ENCODE assay signal across 11 cellular contexts in the genomic region with DNA sequence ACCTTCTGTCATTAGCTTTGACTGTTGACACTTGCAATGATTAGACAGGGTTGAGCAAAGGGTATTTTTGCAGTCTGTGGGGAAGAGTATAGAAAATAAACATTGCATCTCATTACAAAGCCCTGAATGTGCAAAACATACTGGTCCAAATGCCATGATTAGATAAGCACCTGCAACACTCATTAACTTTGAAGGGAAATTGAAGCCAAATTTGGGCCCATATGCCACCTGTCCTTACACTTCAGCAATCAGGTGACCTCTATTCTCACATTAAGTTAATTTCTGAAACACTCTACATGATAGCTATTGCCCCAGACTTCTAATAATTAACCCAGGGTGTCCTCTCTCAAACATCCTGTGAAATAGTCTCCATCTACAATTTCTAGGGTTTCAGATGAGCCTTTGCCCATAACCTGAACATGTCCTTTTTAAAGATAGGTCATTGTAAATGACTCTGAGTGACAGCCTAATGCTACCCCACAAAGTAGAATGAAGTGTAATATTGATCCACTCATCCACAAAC.
DNase-seq lines count a peak whose midpoint lies in the region; ATAC-seq and TF ChIP-seq lines count a peak whose summit lies in the region.
"Had no signal": no experiment of that assay in that cellular context is flagged by ENCODE, and none has a peak within 500 bp of the region (broad histone marks: within the 10 kb centered on the region; RNA-seq: fewer than 3 reads in every experiment).

No MANE protein-coding gene starts in this region.

- intact Hi-C loops in mucosa of descending colon (cut with DNase I, micrococcal nuclease) = no loop called here

- TF ChIP-seq CTCF in mucosa of descending colon (IDR thresholded peaks at IDR 0.05) = no peak
- TF ChIP-seq CTCF in smooth muscle cell (IDR thresholded peaks at IDR 0.05; ENCODE audit: borderline replicate concordance, insufficient read depth, poor library complexity, severe bottlenecking) = no peak

- DNase-seq in mucosa of descending colon = no peak
- DNase-seq in smooth muscle cell (lab: John Stamatoyannopoulos, UW; ENCODE audit: unreplicated experiment) = no peak
- DNase-seq in AG08395 (ENCODE audit: low spot score) = no peak
- no peak for DNase-seq in AG20443 (ENCODE audit: low spot score)
- DNase-seq in NCI-H2107 (lab: John Stamatoyannopoulos, UW) = no peak
- DNase-seq: NCI-H526, SK-N-SH had no signal

- H3K27ac ChIP-seq in smooth muscle cell (ENCODE audit: low read depth) = no peak overlapping the region
- H3K27ac ChIP-seq: vagina had no signal

- H3K79me2 ChIP-seq in smooth muscle cell (ENCODE audit: low read depth) = no peaks in the 10 kb centered on the region

- H3K9ac ChIP-seq in smooth muscle cell (ENCODE audit: low read depth) = no peak overlapping the region
- H3K9ac ChIP-seq: SK-N-SH had no signal

- H3K4me1 ChIP-seq in mucosa of descending colon (ENCODE audit: low read depth) (peaks cover 39% of the 10 kb centered on the region), smooth muscle cell (ENCODE audit: low read depth) (no peaks in the 10 kb centered on the region)

- no peaks in the 10 kb centered on the region for H3F3A ChIP-seq in smooth muscle cell (ENCODE audit: low read depth)

- H3K36me3 ChIP-seq in mucosa of descending colon (ENCODE audit: low read depth) (no peaks in the 10 kb centered on the region), smooth muscle cell (ENCODE audit: low read depth) (no peaks in the 10 kb centered on the region)
- H3K36me3 ChIP-seq: vagina had no signal

- peak; percentile 32 for ATAC-seq in GM19035 (IDR thresholded peaks at IDR 0.05; ENCODE audit: unreplicated experiment)
- ATAC-seq in HG02588 (IDR thresholded peaks at IDR 0.05; ENCODE audit: unreplicated experiment) = peak; percentile 59
- peak; percentile 48 for ATAC-seq in HG03520 (IDR thresholded peaks at IDR 0.05; ENCODE audit: unreplicated experiment)
- ATAC-seq in mucosa of descending colon = peak; percentile 74

- H3K9me3 ChIP-seq in mucosa of descending colon (no peaks in the 10 kb centered on the region), smooth muscle cell (replicated peaks; ENCODE audit: low read depth) (no peaks in the 10 kb centered on the region)
- H3K9me3 ChIP-seq: SK-N-SH, vagina had no signal

- no peak overlapping the region for H2AFZ ChIP-seq in smooth muscle cell (ENCODE audit: low read depth)

- H3K4me2 ChIP-seq in smooth muscle cell = no peak overlapping the region
- H3K4me2 ChIP-seq: SK-N-SH had no signal

- no peaks in the 10 kb centered on the region for H3K27me3 ChIP-seq in smooth muscle cell (ENCODE audit: low read depth)
- H3K27me3 ChIP-seq: vagina had no signal

- no peak overlapping the region for H3K4me3 ChIP-seq in mucosa of descending colon
- no peak overlapping the region for H3K4me3 ChIP-seq in smooth muscle cell
- H3K4me3 ChIP-seq: vagina had no signal

- H4K20me1 ChIP-seq in smooth muscle cell (ENCODE audit: low read depth) = no peaks in the 10 kb centered on the region
